14 cellular contexts compared by ENCODE assay signal in genomic region chr20:32366380-32366779, GRCh38. TPM values are rescaled to one million over a fixed set of nuclear protein-coding genes. Genes with fewer than 3 reads are reported as not detected.
DNase-seq lines count a peak whose midpoint lies in the region; ATAC-seq, FAIRE-seq and TF ChIP-seq lines count a peak whose summit lies in the region.
"Had no signal": no experiment of that assay in that cellular context is flagged by ENCODE, and none has a peak within 500 bp of the region (broad histone marks: within the 10 kb centered on the region; RNA-seq: fewer than 3 reads in every experiment).

No MANE protein-coding gene starts in this region.

- H3K27ac ChIP-seq in mesenchymal stem cell (ENCODE audit: low read length, poor library complexity, severe bottlenecking): no peak overlapping the region
- peak overlapping the region in 2 of 4 donors; percentile 39 to 70 for H3K27ac ChIP-seq in pancreas
- H3K27ac ChIP-seq in mammary epithelial cell (ENCODE audit: insufficient read depth, low read depth, low read length): no peak overlapping the region
- H3K27ac ChIP-seq: lower lobe of right lung, thyroid gland had no signal

- no peak overlapping the region for H2BK12ac ChIP-seq in mesenchymal stem cell (ENCODE audit: low read length in 2 of 2)

- no peak overlapping the region for H3K4ac ChIP-seq in mesenchymal stem cell (ENCODE audit: low read depth in 1 of 2, low read length in 2 of 2)

- TF ChIP-seq CTCF in GM13976 (IDR thresholded peaks at IDR 0.05; ENCODE audit: borderline replicate concordance, control extremely low read depth, extremely low read depth, insufficient read depth, missing control alignments) (no peak), Loucy (conservative IDR thresholded peaks at IDR 0.05; ENCODE audit: low read length) (no peak), pancreas (IDR thresholded peaks at IDR 0.05) (no peak), mammary epithelial cell (conservative IDR thresholded peaks at IDR 0.05 in 1 of 2, IDR thresholded peaks at IDR 0.05 in 1 of 2; ENCODE audit: extremely low read depth in 1 of 2, insufficient read depth in 1 of 2, low read depth in 1 of 2, low read length in 2 of 2) (no peak)

- H3K4me2 ChIP-seq in Loucy (ENCODE audit: low read depth, low read length, poor library complexity, severe bottlenecking) (peak overlapping the region; percentile 87), mesenchymal stem cell (ENCODE audit: low read length, poor library complexity, severe bottlenecking) (no peak overlapping the region), mammary epithelial cell (ENCODE audit: insufficient read depth, low read depth, low read length) (no peak overlapping the region)

- DNase-seq in GM13976 (ENCODE audit: low spot score): peak; percentile 20
- DNase-seq in mesenchymal stem cell: no peak
- no peak for DNase-seq in RPMI8226
- no peak for DNase-seq in pancreas
- no peak for DNase-seq in nucleus accumbens (lab: John Stamatoyannopoulos, UW)
- DNase-seq in mammary epithelial cell: no peak
- DNase-seq: aorta, COR-L47, lower lobe of right lung, NCI-H510A, retina, thyroid gland had no signal

- H3K23ac ChIP-seq in mesenchymal stem cell (ENCODE audit: low read length in 2 of 2): no peak overlapping the region

- no peak for FAIRE-seq in pancreas (lab: Jason Lieb, UNC)

- ATAC-seq in GM19455 (IDR thresholded peaks at IDR 0.05; ENCODE audit: unreplicated experiment): peak; percentile 57
- no peak for ATAC-seq in pancreas

- H2BK15ac ChIP-seq in mesenchymal stem cell (ENCODE audit: low read depth, poor library complexity, severe bottlenecking): no peak overlapping the region

- H4K91ac ChIP-seq in mesenchymal stem cell (ENCODE audit: low read length): no peak overlapping the region

- no peak overlapping the region for H2AFZ ChIP-seq in Loucy (ENCODE audit: low read length)
- H2AFZ ChIP-seq in mesenchymal stem cell (ENCODE audit: low read depth, low read length): no peak overlapping the region
- no peak overlapping the region for H2AFZ ChIP-seq in mammary epithelial cell (ENCODE audit: low read depth, low read length)

- intact Hi-C loops in pancreas (cut with DNase I) (no loop called here), mammary epithelial cell (cut with micrococcal nuclease) (no loop called here)

- H3F3A ChIP-seq in Loucy (ENCODE audit: low read depth): no peaks in the 10 kb centered on the region

- H3K4me3 ChIP-seq in Loucy (ENCODE audit: low read length, poor library complexity, severe bottlenecking): no peak overlapping the region
- H3K4me3 ChIP-seq in mesenchymal stem cell (ENCODE audit: insufficient read depth in 1 of 2, low read depth in 1 of 2, low read length in 2 of 2): no peak overlapping the region
- H3K4me3 ChIP-seq in pancreas: no peak overlapping the region
- H3K4me3 ChIP-seq in mammary epithelial cell (replicated peaks in 1 of 3; ENCODE audit: insufficient read depth in 1 of 3, low read depth in 2 of 3, low read length in 3 of 3): no peak overlapping the region
- H3K4me3 ChIP-seq: lower lobe of right lung, thyroid gland had no signal

- H3K9ac ChIP-seq in Loucy (ENCODE audit: low read depth, low read length, poor library complexity, severe bottlenecking) (no peak overlapping the region), mesenchymal stem cell (ENCODE audit: low read length) (peak overlapping the region; percentile 76), mammary epithelial cell (ENCODE audit: insufficient read depth, low read length) (no peak overlapping the region)

- no peak overlapping the region for H3K18ac ChIP-seq in mesenchymal stem cell (ENCODE audit: low read depth in 1 of 2, low read length in 2 of 2)

- H2BK120ac ChIP-seq in mesenchymal stem cell (ENCODE audit: low read depth, low read length): no peak overlapping the region

- in situ Hi-C loops in GM13976 (cut with MboI; ENCODE audit: low sequenced_read_pairs, unreplicated experiment) (no loop called here), mammary epithelial cell (cut with MboI; ENCODE audit: low sequenced_read_pairs in 2 of 2) (no loop called here)

- H3K79me2 ChIP-seq in Loucy (ENCODE audit: insufficient read depth, low read length) (peaks cover 98% of the 10 kb centered on the region), mammary epithelial cell (ENCODE audit: insufficient read depth, low read length) (peaks cover 97% of the 10 kb centered on the region)

- no peaks in the 10 kb centered on the region for H3K9me3 ChIP-seq in Loucy (ENCODE audit: insufficient read depth, low read depth, low read length)
- no peaks in the 10 kb centered on the region for H3K9me3 ChIP-seq in mesenchymal stem cell (ENCODE audit: control insufficient read depth, low read length)
- H3K9me3 ChIP-seq in pancreas: no peaks in the 10 kb centered on the region
- no peaks in the 10 kb centered on the region for H3K9me3 ChIP-seq in mammary epithelial cell (replicated peaks; ENCODE audit: insufficient read depth, low read length)
- H3K9me3 ChIP-seq: lower lobe of right lung, thyroid gland had no signal

- WGBS in mesenchymal stem cell: 99% methylated on average over 2 of the region's 2 CpGs
- WGBS in pancreas, 2 donors: 80 to 87% methylated on average over 2 of the region's 2 CpGs
- WGBS in mammary epithelial cell (ENCODE audit: low coverage, missing lambda C conversion rate): 100% methylated on average over 2 of the region's 2 CpGs

- dilution Hi-C loops in mammary epithelial cell (cut with HindIII; ENCODE audit: low sequenced_read_pairs): no loop called here

- no peak overlapping the region for H4K8ac ChIP-seq in mesenchymal stem cell (ENCODE audit: low read length)

- H4K20me1 ChIP-seq in Loucy (ENCODE audit: insufficient read depth, low read length, poor library complexity, severe bottlenecking) (peaks cover 86% of the 10 kb centered on the region), mammary epithelial cell (ENCODE audit: insufficient read depth, low read length) (no peaks in the 10 kb centered on the region)

- peaks cover 44% of the 10 kb centered on the region for H3K36me3 ChIP-seq in Loucy (ENCODE audit: insufficient read depth, low read length)
- H3K36me3 ChIP-seq in mesenchymal stem cell (ENCODE audit: control insufficient read depth in 1 of 2, insufficient read depth in 2 of 2, low read depth in 1 of 2, low read length in 2 of 2): peaks cover 10 to 30% of the 10 kb centered on the region in 2 experiments
- H3K36me3 ChIP-seq in pancreas: peaks cover 0 to 3% (median 0%) of the 10 kb centered on the region in 3 donors
- peaks cover 5% of the 10 kb centered on the region for H3K36me3 ChIP-seq in mammary epithelial cell (ENCODE audit: insufficient read depth, low read length)
- H3K36me3 ChIP-seq: thyroid gland had no signal

- no peak overlapping the region for H2AK5ac ChIP-seq in mesenchymal stem cell (ENCODE audit: low read length, severe bottlenecking)

- H3K4me1 ChIP-seq in Loucy (ENCODE audit: insufficient read depth, low read length, poor library complexity, severe bottlenecking) (peaks cover 34% of the 10 kb centered on the region), mesenchymal stem cell (ENCODE audit: control insufficient read depth, insufficient read depth, low read depth, low read length) (peaks cover 8% of the 10 kb centered on the region), pancreas (peaks cover 44 to 74% (median 67%) of the 10 kb centered on the region in 3 donors), mammary epithelial cell (ENCODE audit: insufficient read depth, low read length) (peaks cover 16% of the 10 kb centered on the region)

- no peak overlapping the region for H2BK5ac ChIP-seq in mesenchymal stem cell (ENCODE audit: low read depth, low read length, poor library complexity, severe bottlenecking)

- CTCF ChIA-PET in mammary epithelial cell (lab: Charles Lee; ENCODE audit: low non-redundant PET): no interaction called here

- H3K27me3 ChIP-seq in Loucy (ENCODE audit: insufficient read depth, low read length, poor library complexity, severe bottlenecking) (no peaks in the 10 kb centered on the region), mesenchymal stem cell (ENCODE audit: control insufficient read depth in 1 of 2, insufficient read depth in 1 of 2, low read length in 2 of 2) (no peaks in the 10 kb centered on the region), pancreas (no peaks in the 10 kb centered on the region), mammary epithelial cell (ENCODE audit: insufficient read depth, low read length) (no peaks in the 10 kb centered on the region)
- H3K27me3 ChIP-seq: thyroid gland had no signal

- H3K9me2 ChIP-seq in Loucy (replicated peaks; ENCODE audit: low read depth, low read length): no peaks in the 10 kb centered on the region

- no TSS peak for BruUV-seq in mammary epithelial cell (replicated peaks; lab: Mats Ljungman, UMichigan)

- H3K79me1 ChIP-seq in mesenchymal stem cell (replicated peaks; ENCODE audit: low read length, poor library complexity, severe bottlenecking): peaks cover 2% of the 10 kb centered on the region

- H3K14ac ChIP-seq in mesenchymal stem cell (ENCODE audit: low read length in 2 of 2): no peak overlapping the region

RNA-seq across cellular contexts. Expression of gene ASXL1, which starts 8.2 kb away (rescaled TPM):
- polyA plus RNA-seq in mesenchymal stem cell (2013, experiment 1 of 2): 35.5 TPM
- 32.6 TPM for polyA plus RNA-seq in mesenchymal stem cell (2013, experiment 2 of 2)
- total RNA-seq in pancreas (10 to 100 TPM; 32.9 to 57.7 (median 34.5) TPM), mammary epithelial cell (10 to 100 TPM; 37.2 to 60.1 TPM)
- polyA plus RNA-seq in pancreas (10 to 100 TPM; 41.5 to 49.4 TPM), mammary epithelial cell (23.8 TPM)
- polyA minus RNA-seq in mammary epithelial cell: 41.9 TPM
